In genomic region chr21:42258150-42258884, GRCh38 we compare ENCODE assay signal across 8 cellular contexts. TPM values are rescaled to one million over a fixed set of nuclear protein-coding genes. Genes with fewer than 3 reads are reported as not detected.
DNase-seq lines count a peak whose midpoint lies in the region; ATAC-seq, FAIRE-seq and TF ChIP-seq lines count a peak whose summit lies in the region.

No MANE protein-coding gene starts in this region.

- H3K27ac ChIP-seq in DOHH2 (ENCODE audit: low read depth, low read length), result no peak overlapping the region
- no peak overlapping the region for H3K27ac ChIP-seq in neutrophil
- no peak overlapping the region for H3K27ac ChIP-seq in suprapubic skin

- TF ChIP-seq CTCF in DOHH2 (IDR thresholded peaks at IDR 0.05; ENCODE audit: low read depth, low read length, poor library complexity, severe bottlenecking), result peak; percentile 97
- peak; percentile 83 for TF ChIP-seq CTCF in fibroblast of pulmonary artery (IDR thresholded peaks at IDR 0.05; ENCODE audit: low read length, missing control alignments)
- TF ChIP-seq CTCF in neutrophil (IDR thresholded peaks at IDR 0.05), result peak; percentile 90
- TF ChIP-seq CTCF in suprapubic skin (IDR thresholded peaks at IDR 0.05), result peak; percentile 18 to 71

- H3K27me3 ChIP-seq in DOHH2 (ENCODE audit: control insufficient read depth, low read length), result peaks cover 8% of the 10 kb centered on the region
- peaks cover 5% of the 10 kb centered on the region for H3K27me3 ChIP-seq in neutrophil
- H3K27me3 ChIP-seq in suprapubic skin, result no peaks in the 10 kb centered on the region

- DNase-seq in HT-29 (ENCODE audit: low spot score), result peak; percentile 62
- peak; percentile 6 for DNase-seq in RCC 7860 (ENCODE audit: low spot score)
- DNase-seq in activated T-cell treated with anti-CD3 and anti-CD28 coated beads, Interleukin-2, amount 50 U/mL, for 72 hours, result peak; percentile 80 to 84
- peak; percentile 66 for DNase-seq in fibroblast of pulmonary artery (ENCODE audit: low read depth)
- DNase-seq in suprapubic skin (ENCODE audit: low spot score in 2 of 2), result no peak

- no peak overlapping the region for H3K4me3 Mint-ChIP-seq in activated T-cell treated with anti-CD3 and anti-CD28 coated beads, Interleukin-2, amount 50 U/mL, for 72 hours

- no peak overlapping the region for H3K27ac Mint-ChIP-seq in activated T-cell treated with anti-CD3 and anti-CD28 coated beads, Interleukin-2, amount 50 U/mL, for 72 hours

- no peaks in the 10 kb centered on the region for H3K27me3 Mint-ChIP-seq in activated T-cell treated with anti-CD3 and anti-CD28 coated beads, Interleukin-2, amount 50 U/mL, for 72 hours (ENCODE audit: low read depth)

- 45% methylated on average over 4 of the region's 4 CpGs for WGBS in suprapubic skin

- no peaks in the 10 kb centered on the region for H3K36me3 Mint-ChIP-seq in activated T-cell treated with anti-CD3 and anti-CD28 coated beads, Interleukin-2, amount 50 U/mL, for 72 hours (ENCODE audit: insufficient read depth in 2 of 2)

- H3K4me2 ChIP-seq in DOHH2 (ENCODE audit: low read length), result no peak overlapping the region

- H3K79me2 ChIP-seq in DOHH2 (ENCODE audit: control insufficient read depth, low read length), result no peaks in the 10 kb centered on the region

- TF ChIP-seq POLR2A in suprapubic skin (IDR thresholded peaks at IDR 0.05), result no peak

- H3K4me1 ChIP-seq in DOHH2 (ENCODE audit: control insufficient read depth, low read length), result peaks cover 21% of the 10 kb centered on the region
- peaks cover 31 to 39% of the 10 kb centered on the region in 2 experiments for H3K4me1 ChIP-seq in neutrophil (ENCODE audit: control insufficient read depth in 1 of 2, insufficient read depth in 1 of 2, low read depth in 1 of 2, low read length in 1 of 2)
- H3K4me1 ChIP-seq in suprapubic skin, result peaks cover 27% of the 10 kb centered on the region

- no peaks in the 10 kb centered on the region for H3K9me3 ChIP-seq in DOHH2 (ENCODE audit: control insufficient read depth, insufficient read depth, low read length)
- no peaks in the 10 kb centered on the region for H3K9me3 ChIP-seq in neutrophil
- H3K9me3 ChIP-seq in suprapubic skin, result no peaks in the 10 kb centered on the region

- no peak for FAIRE-seq in RCC 7860 (lab: Jason Lieb, UNC)

- 0 out of 2 replicates have a peak, but pooled peaks cover 3% of the 10 kb centered on the region for H4K20me1 ChIP-seq in DOHH2 (ENCODE audit: control insufficient read depth, insufficient read depth, low read depth, low read length)

- H3K4me3 ChIP-seq in DOHH2 (ENCODE audit: low read length) (no peak overlapping the region), fibroblast of pulmonary artery (replicated peaks; ENCODE audit: low read depth, low read length) (no peak overlapping the region), neutrophil (ENCODE audit: low read depth in 1 of 2, low read length in 1 of 2) (no peak overlapping the region), suprapubic skin (no peak overlapping the region)

- peaks cover 38% of the 10 kb centered on the region for H3K4me1 Mint-ChIP-seq in activated T-cell treated with anti-CD3 and anti-CD28 coated beads, Interleukin-2, amount 50 U/mL, for 72 hours (ENCODE audit: low read depth)

- TF ChIP-seq EP300 in suprapubic skin (IDR thresholded peaks at IDR 0.05), result no peak

- H3K9me2 ChIP-seq in DOHH2 (replicated peaks; ENCODE audit: control insufficient read depth, low read length), result no peaks in the 10 kb centered on the region

- peak; percentile 91 to 92 for ATAC-seq in activated T-cell treated with anti-CD3 and anti-CD28 coated beads, Interleukin-2, amount 50 U/mL, for 72 hours (replicated peaks in 1 of 2)
- ATAC-seq in HG03039 (IDR thresholded peaks at IDR 0.05; ENCODE audit: unreplicated experiment), result no peak

- no peaks in the 10 kb centered on the region for H3K36me3 ChIP-seq in DOHH2 (ENCODE audit: control insufficient read depth, low read length)
- H3K36me3 ChIP-seq in neutrophil, result no peaks in the 10 kb centered on the region
- H3K36me3 ChIP-seq in suprapubic skin, result no peaks in the 10 kb centered on the region

- H3K9me3 Mint-ChIP-seq in activated T-cell treated with anti-CD3 and anti-CD28 coated beads, Interleukin-2, amount 50 U/mL, for 72 hours, result no peaks in the 10 kb centered on the region

- no peaks in the 10 kb centered on the region for H3F3A ChIP-seq in DOHH2 (ENCODE audit: control insufficient read depth, insufficient read depth)

RNA-seq across cellular contexts. Expression of gene ABCG1, which starts 39.4 kb away (rescaled TPM):
- total RNA-seq in HT-29 (2014; rRNA removed; shearing (Covaris generic)), result 2.6 and 5.7 TPM in 2 replicates
- 10 to 100 TPM; 53.1 to 55.5 TPM for total RNA-seq in activated T-cell treated with anti-CD3 and anti-CD28 coated beads, Interleukin-2, amount 50 U/mL, for 72 hours
- total RNA-seq in suprapubic skin, result 10 to 100 TPM; 32.0 to 54.0 (median 35.2) TPM

RNA-seq across cellular contexts. Expression of gene TFF3, which starts 56.9 kb away (rescaled TPM):
- 58.5 and 71.8 TPM in 2 replicates for total RNA-seq in HT-29 (2014; rRNA removed; shearing (Covaris generic))
- total RNA-seq in activated T-cell treated with anti-CD3 and anti-CD28 coated beads, Interleukin-2, amount 50 U/mL, for 72 hours, result not detected
- total RNA-seq in suprapubic skin, result 1 to 10 TPM in 3 of 4 donors, not detected in 1; 1.9 to 8.0 (median 5.5) TPM

Comparison
In these comparisons a context has a peak if more than half of its experiments do, and no peak if none do; other contexts are left out.
1. CTCF ChIP-seq: peak in every context shown above with its lines; median percentile 97 in DOHH2; 90 in neutrophil; 83 in fibroblast of pulmonary artery; 44 in suprapubic skin.
2. DNase-seq: peak in HT-29 (single experiment), RCC 7860 (single experiment), activated T-cell treated with anti-CD3 and anti-CD28 coated beads, Interleukin-2, amount 50 U/mL, for 72 hours (2 of 2) and fibroblast of pulmonary artery (single experiment); none in suprapubic skin (0 of 2).